ENCODE assay signal across 1 cellular context in the genomic region with DNA sequence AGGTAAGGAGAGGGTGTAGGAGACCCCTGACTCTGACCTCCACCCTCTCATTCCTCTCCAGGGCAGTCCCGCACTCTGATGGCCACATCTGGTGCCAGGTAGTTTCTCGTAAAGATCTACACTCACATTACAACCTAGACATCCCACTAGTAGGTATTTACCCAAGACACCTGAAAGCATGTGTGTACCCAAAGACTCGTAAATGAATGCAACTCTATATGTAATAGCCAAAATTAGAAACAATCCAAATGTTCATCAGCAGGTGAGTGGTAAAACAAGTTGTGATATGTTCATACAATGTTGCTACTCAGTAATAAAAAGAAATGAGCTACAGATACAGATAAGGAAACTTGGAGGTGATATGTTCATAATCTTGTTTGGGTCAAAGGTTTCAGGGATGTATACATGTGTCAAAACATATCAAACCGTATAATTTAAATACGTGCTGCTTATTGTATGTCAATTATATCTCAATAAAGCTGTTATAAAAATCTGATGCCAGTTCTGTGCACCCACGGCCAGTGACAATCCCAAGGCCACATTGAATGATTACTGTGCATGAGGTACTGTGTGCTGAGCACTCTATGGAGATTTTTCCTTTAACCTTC.
TF ChIP-seq lines count a peak whose summit lies in the region.

No MANE protein-coding gene starts in this region.

TF ChIP-seq in WTC11, 78 proteins besides CTCF, POLR2A, EP300 and RAD21 (continued from another document):
- TF ChIP-seq, protein P1, sequence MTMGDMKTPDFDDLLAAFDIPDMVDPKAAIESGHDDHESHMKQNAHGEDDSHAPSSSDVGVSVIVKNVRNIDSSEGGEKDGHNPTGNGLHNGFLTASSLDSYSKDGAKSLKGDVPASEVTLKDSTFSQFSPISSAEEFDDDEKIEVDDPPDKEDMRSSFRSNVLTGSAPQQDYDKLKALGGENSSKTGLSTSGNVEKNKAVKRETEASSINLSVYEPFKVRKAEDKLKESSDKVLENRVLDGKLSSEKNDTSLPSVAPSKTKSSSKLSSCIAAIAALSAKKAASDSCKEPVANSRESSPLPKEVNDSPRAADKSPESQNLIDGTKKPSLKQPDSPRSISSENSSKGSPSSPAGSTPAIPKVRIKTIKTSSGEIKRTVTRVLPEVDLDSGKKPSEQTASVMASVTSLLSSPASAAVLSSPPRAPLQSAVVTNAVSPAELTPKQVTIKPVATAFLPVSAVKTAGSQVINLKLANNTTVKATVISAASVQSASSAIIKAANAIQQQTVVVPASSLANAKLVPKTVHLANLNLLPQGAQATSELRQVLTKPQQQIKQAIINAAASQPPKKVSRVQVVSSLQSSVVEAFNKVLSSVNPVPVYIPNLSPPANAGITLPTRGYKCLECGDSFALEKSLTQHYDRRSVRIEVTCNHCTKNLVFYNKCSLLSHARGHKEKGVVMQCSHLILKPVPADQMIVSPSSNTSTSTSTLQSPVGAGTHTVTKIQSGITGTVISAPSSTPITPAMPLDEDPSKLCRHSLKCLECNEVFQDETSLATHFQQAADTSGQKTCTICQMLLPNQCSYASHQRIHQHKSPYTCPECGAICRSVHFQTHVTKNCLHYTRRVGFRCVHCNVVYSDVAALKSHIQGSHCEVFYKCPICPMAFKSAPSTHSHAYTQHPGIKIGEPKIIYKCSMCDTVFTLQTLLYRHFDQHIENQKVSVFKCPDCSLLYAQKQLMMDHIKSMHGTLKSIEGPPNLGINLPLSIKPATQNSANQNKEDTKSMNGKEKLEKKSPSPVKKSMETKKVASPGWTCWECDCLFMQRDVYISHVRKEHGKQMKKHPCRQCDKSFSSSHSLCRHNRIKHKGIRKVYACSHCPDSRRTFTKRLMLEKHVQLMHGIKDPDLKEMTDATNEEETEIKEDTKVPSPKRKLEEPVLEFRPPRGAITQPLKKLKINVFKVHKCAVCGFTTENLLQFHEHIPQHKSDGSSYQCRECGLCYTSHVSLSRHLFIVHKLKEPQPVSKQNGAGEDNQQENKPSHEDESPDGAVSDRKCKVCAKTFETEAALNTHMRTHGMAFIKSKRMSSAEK (CRISPR knock-in tag; IDR thresholded peaks at IDR 0.05; ENCODE audit: borderline replicate concordance) = no peak
- TF ChIP-seq, protein P2, sequence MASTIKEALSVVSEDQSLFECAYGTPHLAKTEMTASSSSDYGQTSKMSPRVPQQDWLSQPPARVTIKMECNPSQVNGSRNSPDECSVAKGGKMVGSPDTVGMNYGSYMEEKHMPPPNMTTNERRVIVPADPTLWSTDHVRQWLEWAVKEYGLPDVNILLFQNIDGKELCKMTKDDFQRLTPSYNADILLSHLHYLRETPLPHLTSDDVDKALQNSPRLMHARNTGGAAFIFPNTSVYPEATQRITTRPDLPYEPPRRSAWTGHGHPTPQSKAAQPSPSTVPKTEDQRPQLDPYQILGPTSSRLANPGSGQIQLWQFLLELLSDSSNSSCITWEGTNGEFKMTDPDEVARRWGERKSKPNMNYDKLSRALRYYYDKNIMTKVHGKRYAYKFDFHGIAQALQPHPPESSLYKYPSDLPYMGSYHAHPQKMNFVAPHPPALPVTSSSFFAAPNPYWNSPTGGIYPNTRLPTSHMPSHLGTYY (CRISPR knock-in tag; IDR thresholded peaks at IDR 0.05) = no peak
- TF ChIP-seq, protein P3, sequence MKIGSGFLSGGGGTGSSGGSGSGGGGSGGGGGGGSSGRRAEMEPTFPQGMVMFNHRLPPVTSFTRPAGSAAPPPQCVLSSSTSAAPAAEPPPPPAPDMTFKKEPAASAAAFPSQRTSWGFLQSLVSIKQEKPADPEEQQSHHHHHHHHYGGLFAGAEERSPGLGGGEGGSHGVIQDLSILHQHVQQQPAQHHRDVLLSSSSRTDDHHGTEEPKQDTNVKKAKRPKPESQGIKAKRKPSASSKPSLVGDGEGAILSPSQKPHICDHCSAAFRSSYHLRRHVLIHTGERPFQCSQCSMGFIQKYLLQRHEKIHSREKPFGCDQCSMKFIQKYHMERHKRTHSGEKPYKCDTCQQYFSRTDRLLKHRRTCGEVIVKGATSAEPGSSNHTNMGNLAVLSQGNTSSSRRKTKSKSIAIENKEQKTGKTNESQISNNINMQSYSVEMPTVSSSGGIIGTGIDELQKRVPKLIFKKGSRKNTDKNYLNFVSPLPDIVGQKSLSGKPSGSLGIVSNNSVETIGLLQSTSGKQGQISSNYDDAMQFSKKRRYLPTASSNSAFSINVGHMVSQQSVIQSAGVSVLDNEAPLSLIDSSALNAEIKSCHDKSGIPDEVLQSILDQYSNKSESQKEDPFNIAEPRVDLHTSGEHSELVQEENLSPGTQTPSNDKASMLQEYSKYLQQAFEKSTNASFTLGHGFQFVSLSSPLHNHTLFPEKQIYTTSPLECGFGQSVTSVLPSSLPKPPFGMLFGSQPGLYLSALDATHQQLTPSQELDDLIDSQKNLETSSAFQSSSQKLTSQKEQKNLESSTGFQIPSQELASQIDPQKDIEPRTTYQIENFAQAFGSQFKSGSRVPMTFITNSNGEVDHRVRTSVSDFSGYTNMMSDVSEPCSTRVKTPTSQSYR (CRISPR knock-in tag; IDR thresholded peaks at IDR 0.05) = no peak
- TF ChIP-seq, protein P4, sequence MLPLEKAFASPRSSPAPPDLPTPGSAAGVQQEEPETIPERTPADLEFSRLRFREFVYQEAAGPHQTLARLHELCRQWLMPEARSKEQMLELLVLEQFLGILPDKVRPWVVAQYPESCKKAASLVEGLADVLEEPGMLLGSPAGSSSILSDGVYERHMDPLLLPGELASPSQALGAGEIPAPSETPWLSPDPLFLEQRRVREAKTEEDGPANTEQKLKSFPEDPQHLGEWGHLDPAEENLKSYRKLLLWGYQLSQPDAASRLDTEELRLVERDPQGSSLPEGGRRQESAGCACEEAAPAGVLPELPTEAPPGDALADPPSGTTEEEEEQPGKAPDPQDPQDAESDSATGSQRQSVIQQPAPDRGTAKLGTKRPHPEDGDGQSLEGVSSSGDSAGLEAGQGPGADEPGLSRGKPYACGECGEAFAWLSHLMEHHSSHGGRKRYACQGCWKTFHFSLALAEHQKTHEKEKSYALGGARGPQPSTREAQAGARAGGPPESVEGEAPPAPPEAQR (CRISPR knock-in tag; IDR thresholded peaks at IDR 0.05) = no peak
- TF ChIP-seq ZBTB21 (CRISPR knock-in tag; IDR thresholded peaks at IDR 0.05; ENCODE audit: borderline replicate concordance) (no peak), MYBL2 (CRISPR knock-in tag; IDR thresholded peaks at IDR 0.05) (no peak)
- TF ChIP-seq, protein P5, sequence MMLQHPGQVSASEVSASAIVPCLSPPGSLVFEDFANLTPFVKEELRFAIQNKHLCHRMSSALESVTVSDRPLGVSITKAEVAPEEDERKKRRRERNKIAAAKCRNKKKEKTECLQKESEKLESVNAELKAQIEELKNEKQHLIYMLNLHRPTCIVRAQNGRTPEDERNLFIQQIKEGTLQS (CRISPR knock-in tag; conservative IDR thresholded peaks at IDR 0.05) = no peak
- TF ChIP-seq, protein P6, sequence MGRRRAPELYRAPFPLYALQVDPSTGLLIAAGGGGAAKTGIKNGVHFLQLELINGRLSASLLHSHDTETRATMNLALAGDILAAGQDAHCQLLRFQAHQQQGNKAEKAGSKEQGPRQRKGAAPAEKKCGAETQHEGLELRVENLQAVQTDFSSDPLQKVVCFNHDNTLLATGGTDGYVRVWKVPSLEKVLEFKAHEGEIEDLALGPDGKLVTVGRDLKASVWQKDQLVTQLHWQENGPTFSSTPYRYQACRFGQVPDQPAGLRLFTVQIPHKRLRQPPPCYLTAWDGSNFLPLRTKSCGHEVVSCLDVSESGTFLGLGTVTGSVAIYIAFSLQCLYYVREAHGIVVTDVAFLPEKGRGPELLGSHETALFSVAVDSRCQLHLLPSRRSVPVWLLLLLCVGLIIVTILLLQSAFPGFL (CRISPR knock-in tag; IDR thresholded peaks at IDR 0.05; ENCODE audit: borderline replicate concordance) = no peak
TF ChIP-seq in WTC11: peak in this region for 0.
